In genomic region chr4:41207330-41207831, GRCh38 we compare ENCODE assay signal across 17 cellular contexts. TPM values are rescaled to one million over a fixed set of nuclear protein-coding genes. Genes with fewer than 3 reads are reported as not detected.
DNase-seq lines count a peak whose midpoint lies in the region; ATAC-seq, FAIRE-seq and TF ChIP-seq lines count a peak whose summit lies in the region.
"Had no signal": no experiment of that assay in that cellular context is flagged by ENCODE, and none has a peak within 500 bp of the region (broad histone marks: within the 10 kb centered on the region; RNA-seq: fewer than 3 reads in every experiment).

No MANE protein-coding gene starts in this region.

- H3K27ac Mint-ChIP-seq in CD8-positive, alpha-beta memory T cell = no peak overlapping the region
- H3K27ac Mint-ChIP-seq: activated CD4-positive, alpha-beta memory T cell treated with anti-CD3 and anti-CD28 coated beads, Interleukin-2, amount 10 ng/mL, durations not matched to agents 7 days and 5 days; T-helper 2 cell treated with Interferon-gamma antibody and Interleukin-4, amounts not matched to agents 5 μg/mL and 100 μg/mL, for 36 hours had no signal

- POLR2A ChIA-PET in HCT116 (lab: Charles Lee) (no interaction called here), K562 (lab: Yijun Ruan, JAX) (interaction anchor here (0.6 kb wide), 1 partner anchor 23 kb away, joined by 3 read pairs; no protein-coding TSS in a partner anchor)
- POLR2A ChIA-PET in CD8-positive, alpha-beta memory T cell (lab: Charles Lee) = no interaction called here

- FAIRE-seq in K562 (lab: Jason Lieb, UNC) = no peak
- FAIRE-seq: H1 had no signal

- H3K36me3 ChIP-seq in ACC112 (ENCODE audit: insufficient read depth, low read length) = no peaks in the 10 kb centered on the region
- no peaks in the 10 kb centered on the region for H3K36me3 ChIP-seq in HCT116 (ENCODE audit: control insufficient read depth in 1 of 2, insufficient read depth in 2 of 2, low read length in 2 of 2)
- no peaks in the 10 kb centered on the region for H3K36me3 ChIP-seq in K562 (ENCODE audit: control insufficient read depth, insufficient read depth, low read length)
- no peaks in the 10 kb centered on the region for H3K36me3 ChIP-seq in right lobe of liver
- no peaks in the 10 kb centered on the region for H3K36me3 ChIP-seq in CD8-positive, alpha-beta memory T cell (ENCODE audit: insufficient read depth, low read length)

- no peaks in the 10 kb centered on the region for H3K9me1 ChIP-seq in K562 (ENCODE audit: control insufficient read depth, insufficient read depth, low read length)

- peaks cover 6 to 19% of the 10 kb centered on the region in 2 donors for H3K27me3 Mint-ChIP-seq in CD8-positive, alpha-beta memory T cell

- BruUV-seq in HCT116 (replicated peaks; lab: Mats Ljungman, UMichigan) = no TSS peak
- BruUV-seq in K562 (replicated peaks; lab: Mats Ljungman, UMichigan) = no TSS peak

- H3K9ac ChIP-seq in HCT116 (ENCODE audit: low read length) = no peak overlapping the region
- no peak overlapping the region for H3K9ac ChIP-seq in K562 (ENCODE audit: insufficient read depth in 1 of 2, low read depth in 2 of 2, low read length in 2 of 2)
- H3K9ac ChIP-seq: parathyroid adenoma had no signal

- no peak for ATAC-seq in HCT116
- ATAC-seq in K562 = no peak
- peak in 3 of 4 donors; percentile 23 to 53 (median 26) for ATAC-seq in right lobe of liver
- ATAC-seq in GM21526 (IDR thresholded peaks at IDR 0.05; ENCODE audit: low FRiP score, unreplicated experiment) = no peak

- H3K27ac ChIP-seq in ACC112 (ENCODE audit: low read depth, low read length) (peak overlapping the region; percentile 56), HCT116 (ENCODE audit: low read depth, low read length) (no peak overlapping the region), K562 (ENCODE audit: extremely low read depth, low read depth, low read length) (no peak overlapping the region), right lobe of liver (no peak overlapping the region)
- H3K27ac ChIP-seq in CD8-positive, alpha-beta memory T cell (ENCODE audit: low read depth, low read length) = no peak overlapping the region
- H3K27ac ChIP-seq: parathyroid adenoma had no signal

- TF ChIP-seq RAD21 in HCT116 (IDR thresholded peaks at IDR 0.05; ENCODE audit: low read depth) = no peak
- TF ChIP-seq RAD21 in K562 (CRISPR knock-in tag; conservative IDR thresholded peaks at IDR 0.05 in 1 of 2, IDR thresholded peaks at IDR 0.05 in 1 of 2) = no peak

- H3K9me3 Mint-ChIP-seq in CD8-positive, alpha-beta memory T cell = peaks cover 0 to 6% (median 1%) of the 10 kb centered on the region in 5 donors
- H3K9me3 Mint-ChIP-seq: activated CD4-positive, alpha-beta memory T cell treated with anti-CD3 and anti-CD28 coated beads, Interleukin-2, amount 10 ng/mL, durations not matched to agents 7 days and 5 days; activated naive CD4-positive, alpha-beta T cell treated with anti-CD3 and anti-CD28 coated beads, Interleukin-2, amount 50 U/mL, for 24 hours; T-helper 2 cell treated with Interferon-gamma antibody and Interleukin-4, amounts not matched to agents 5 μg/mL and 100 μg/mL, for 36 hours had no signal

- RAD21 ChIA-PET in HCT116 (lab: Charles Lee; ENCODE audit: low non-redundant PET in 1 of 2, low total read pairs in 2 of 2, uncharacterized antibody in 2 of 2, unreplicated experiment in 2 of 2) = no interaction called here

- in situ Hi-C loops in K562 (cut with MboI) = no loop called here

- TF ChIP-seq CTCF in HCT116 (IDR thresholded peaks at IDR 0.05 in 2 of 3, conservative IDR thresholded peaks at IDR 0.05 in 1 of 3; ENCODE audit: borderline replicate concordance in 1 of 3, insufficient read depth in 1 of 3, low read depth in 2 of 3, low read length in 2 of 3) (no peak), K562 (IDR thresholded peaks at IDR 0.05 in 2 of 3, conservative IDR thresholded peaks at IDR 0.05 in 1 of 3; ENCODE audit: insufficient read depth in 2 of 3, low read depth in 1 of 3, low read length in 3 of 3) (no peak), right lobe of liver (IDR thresholded peaks at IDR 0.05) (no peak)

- no peaks in the 10 kb centered on the region for H3K9me2 ChIP-seq in HCT116 (ENCODE audit: insufficient read depth)

- H3K4me1 ChIP-seq in ACC112 (ENCODE audit: control insufficient read depth, insufficient read depth, low read length, unreplicated experiment) (peaks cover 82% of the 10 kb centered on the region), HCT116 (ENCODE audit: control insufficient read depth in 1 of 2, insufficient read depth in 2 of 2, low read length in 2 of 2) (peaks cover 60 to 81% of the 10 kb centered on the region in 2 experiments), K562 (replicated peaks in 1 of 2; ENCODE audit: control insufficient read depth in 2 of 2, insufficient read depth in 2 of 2, low read length in 2 of 2) (no peaks in the 10 kb centered on the region; a peak in 1 of 5 replicates), right lobe of liver (peaks cover 0 to 29% (median 10%) of the 10 kb centered on the region in 4 donors)
- H3K4me1 ChIP-seq in CD8-positive, alpha-beta memory T cell (ENCODE audit: insufficient read depth, low read length) = no peaks in the 10 kb centered on the region

- TF ChIP-seq POLR2A in HCT116 (IDR thresholded peaks at IDR 0.05; ENCODE audit: borderline replicate concordance, extremely low read depth, insufficient read depth, insufficient read length) (no peak), K562 (conservative IDR thresholded peaks at IDR 0.05) (no peak), right lobe of liver (IDR thresholded peaks at IDR 0.05) (no peak)

- no peak; the same call in 1 of the 2 replicates for TF ChIP-seq EP300 in K562 (IDR thresholded peaks at IDR 0.05; ENCODE audit: low read length)

- H4K20me1 ChIP-seq in HCT116 (ENCODE audit: insufficient read depth) = no peaks in the 10 kb centered on the region; the same call in 1 of the 2 replicates
- H4K20me1 ChIP-seq in K562 (replicated peaks; ENCODE audit: control insufficient read depth, insufficient read depth, low read length) = no peaks in the 10 kb centered on the region

- H2AFZ ChIP-seq in ACC112 (ENCODE audit: low read length, unreplicated experiment) (no peak overlapping the region), HCT116 (ENCODE audit: low read depth, low read length, poor library complexity, severe bottlenecking) (no peak overlapping the region), K562 (ENCODE audit: low read depth, low read length) (no peak overlapping the region)
- H2AFZ ChIP-seq: parathyroid adenoma had no signal

- H3K4me2 ChIP-seq in HCT116 (ENCODE audit: low read length) = 0 out of 2 replicates have a peak overlapping the region, but pooled peaks have one; percentile 55
- H3K4me2 ChIP-seq in K562 (ENCODE audit: insufficient read depth, low read length) = no peak overlapping the region

- H3K36me3 Mint-ChIP-seq in CD8-positive, alpha-beta memory T cell = peaks cover 0 to 1% (median 0%) of the 10 kb centered on the region in 3 donors
- H3K36me3 Mint-ChIP-seq: activated naive CD4-positive, alpha-beta T cell treated with anti-CD3 and anti-CD28 coated beads, Interleukin-2, amount 50 U/mL, for 24 hours had no signal

- H3K79me2 ChIP-seq in ACC112 (ENCODE audit: control insufficient read depth, insufficient read depth, low read length, unreplicated experiment) (peaks cover 95% of the 10 kb centered on the region), HCT116 (ENCODE audit: insufficient read depth, low read length) (peaks cover 100% of the 10 kb centered on the region), K562 (ENCODE audit: control insufficient read depth, insufficient read depth, low read length) (no peaks in the 10 kb centered on the region)

- no peaks in the 10 kb centered on the region for H3K4me1 Mint-ChIP-seq in CD8-positive, alpha-beta memory T cell
- H3K4me1 Mint-ChIP-seq: activated naive CD4-positive, alpha-beta T cell treated with anti-CD3 and anti-CD28 coated beads, Interleukin-2, amount 50 U/mL, for 24 hours had no signal

- H3K4me3 ChIP-seq in ACC112 (ENCODE audit: low read depth, low read length) (no peak overlapping the region), HCT116 (replicated peaks in 1 of 2; ENCODE audit: low read depth in 1 of 2, low read length in 2 of 2) (no peak overlapping the region), K562 (no peak overlapping the region), right lobe of liver (no peak overlapping the region)
- no peak overlapping the region for H3K4me3 ChIP-seq in CD8-positive, alpha-beta memory T cell (ENCODE audit: low read length)
- H3K4me3 ChIP-seq: coronary artery had no signal

- H3K27me3 ChIP-seq in ACC112 (ENCODE audit: insufficient read depth, low read length) = no peaks in the 10 kb centered on the region
- H3K27me3 ChIP-seq in HCT116 (ENCODE audit: insufficient read depth, low read length) = no peaks in the 10 kb centered on the region
- peaks cover 2 to 12% of the 10 kb centered on the region in 2 experiments; a peak in 4 of 5 replicates for H3K27me3 ChIP-seq in K562 (ENCODE audit: control insufficient read depth in 2 of 2, insufficient read depth in 2 of 2, low read length in 2 of 2)
- H3K27me3 ChIP-seq in right lobe of liver = no peaks in the 10 kb centered on the region
- H3K27me3 ChIP-seq in CD8-positive, alpha-beta memory T cell (ENCODE audit: insufficient read depth, low read length, poor library complexity, severe bottlenecking) = no peaks in the 10 kb centered on the region

- no peak overlapping the region for H3K4me3 Mint-ChIP-seq in CD8-positive, alpha-beta memory T cell
- H3K4me3 Mint-ChIP-seq: activated CD4-positive, alpha-beta memory T cell treated with anti-CD3 and anti-CD28 coated beads, Interleukin-2, amount 10 ng/mL, durations not matched to agents 7 days and 5 days; activated naive CD4-positive, alpha-beta T cell treated with anti-CD3 and anti-CD28 coated beads, Interleukin-2, amount 50 U/mL, for 24 hours; T-helper 2 cell treated with Interferon-gamma antibody and Interleukin-4, amounts not matched to agents 5 μg/mL and 100 μg/mL, for 36 hours had no signal

- DNase-seq in HCT116 (ENCODE audit: low read depth, low spot score) (no peak), K562 (ENCODE audit: extremely low read depth in 1 of 4, low spot score in 3 of 4) (peak in 1 of 4 experiments; percentile 19), right lobe of liver (no peak), occipital lobe (lab: John Stamatoyannopoulos, UW) (no peak), NCI-H146 treated with DMSO at 0.1 percent for 48 hours (lab: John Stamatoyannopoulos, UW; ENCODE audit: unreplicated experiment) (no peak)
- no peak for DNase-seq in CD8-positive, alpha-beta memory T cell
- DNase-seq: activated CD4-positive, alpha-beta memory T cell treated with anti-CD3 and anti-CD28 coated beads, Interleukin-2, amount 10 ng/mL, durations not matched to agents 7 days and 5 days; NCI-H1092 treated with DMSO at 0.1 percent for 48 hours; NCI-H2227 treated with DMSO at 0.1 percent for 48 hours; stimulated activated CD4-positive, alpha-beta T cell treated with anti-CD3 and anti-CD28 coated beads, Interleukin-2, amount 100 ng/mL, for 24 hours had no signal

- CTCF ChIA-PET in HCT116 (lab: Charles Lee) = no interaction called here
- CTCF ChIA-PET in K562 (lab: Yijun Ruan, JAX; ENCODE audit: low intra/inter-chr PET ratio) = interaction anchor here (0.7 kb wide), 1 partner anchor 20 kb away, joined by 5 read pairs; no protein-coding TSS in a partner anchor
- CTCF ChIA-PET in CD8-positive, alpha-beta memory T cell (lab: Charles Lee) = interaction anchor here (0.9 kb wide), 1 partner anchor 9 kb away, joined by 3 read pairs; no protein-coding TSS in a partner anchor

- H3K9me3 ChIP-seq in HCT116 (ENCODE audit: control insufficient read depth in 1 of 2, insufficient read depth in 1 of 2, low read depth in 1 of 2, low read length in 2 of 2) = no peaks in the 10 kb centered on the region
- no peaks in the 10 kb centered on the region for H3K9me3 ChIP-seq in K562 (replicated peaks; ENCODE audit: control insufficient read depth, insufficient read depth, low read depth, low read length)
- no peaks in the 10 kb centered on the region for H3K9me3 ChIP-seq in right lobe of liver
- H3K9me3 ChIP-seq in CD8-positive, alpha-beta memory T cell (ENCODE audit: low read length) = no peaks in the 10 kb centered on the region

- intact Hi-C loops in HCT116 (cut with micrococcal nuclease) (no loop called here), K562 (cut with micrococcal nuclease) (no loop called here), right lobe of liver (cut with DNase I) (no loop called here)

RNA-seq across cellular contexts. Expression of gene APBB2, which starts 7.0 kb away (rescaled TPM):
- 72.5 TPM for total RNA-seq in HCT116 (2021; ENCODE audit: unreplicated experiment)
- polyA plus RNA-seq in HCT116 (2012) = 33.6 and 40.7 TPM in 2 replicates
- total RNA-seq in K562 (2011; cell fraction: chromatin; rRNA removed; ENCODE audit: low replicate concordance) = 3.2 and 3.4 TPM in 2 replicates
- total RNA-seq in K562 (2011; cell fraction: nucleolus; rRNA removed) = 1.8 and 2.6 TPM in 2 replicates
- total RNA-seq in K562 (2011; cell fraction: nucleoplasm; rRNA removed) = 1.2 and 1.3 TPM in 2 replicates
- 1.4 and 2.4 TPM in 2 replicates for total RNA-seq in K562 (2014; rRNA removed)
- 1.7 and 1.9 TPM in 2 replicates for total RNA-seq in K562 (2014; rRNA removed; fragmentation: Illumina TruSeq; extraction: Trizol)
- total RNA-seq in K562 (2015; rRNA removed; fragmentation: Illumina TruSeq; extraction: Trizol) = 1.5 and 1.8 TPM in 2 replicates
- total RNA-seq in K562 (2021) = 2.1 TPM in 2 replicates
- polyA plus RNA-seq in K562 (2011; rRNA removed) = 0.20 and 0.24 TPM in 2 replicates
- polyA plus RNA-seq in K562 (2011; cell fraction: cytosol; rRNA removed) = 0.09 and 0.10 TPM in 2 replicates
- 0.28 and 0.40 TPM in 2 replicates for polyA plus RNA-seq in K562 (2011; cell fraction: nucleus; rRNA removed)
- polyA plus RNA-seq in K562 (2012) = 0.77 and 3.3 TPM in 2 replicates
- 1.4 and 2.0 TPM in 2 replicates for polyA plus RNA-seq in K562 (2014; fragmentation: Illumina TruSeq; extraction: Trizol)
- under 1 TPM; 0.08 to 0.24 TPM for polyA plus RNA-seq in K562 (2014; fragmentation: Nextera tagmentation; extraction: Ambion mirVana)
- polyA plus RNA-seq in K562 (2014; rRNA removed) = 0.73 and 0.90 TPM in 2 replicates
- 0.21 and 0.39 TPM in 2 replicates for polyA minus RNA-seq in K562 (2011; rRNA and poly(A)+ RNA removed)
- polyA minus RNA-seq in K562 (2011; cell fraction: cytosol; rRNA and poly(A)+ RNA removed) = 1.3 TPM in 1 of 2 replicates, not detected in the other
- polyA minus RNA-seq in K562 (2011; cell fraction: nucleus; rRNA and poly(A)+ RNA removed) = 0.56 and 1.5 TPM in 2 replicates
- total RNA-seq in right lobe of liver = 10 to 100 TPM; 14.1 to 27.9 (median 25.1) TPM
- total RNA-seq in occipital lobe = 78.5 TPM
- total RNA-seq in CD8-positive, alpha-beta memory T cell = 1 to 10 TPM in 1 of 2 experiments, under 1 TPM in 1; 0.86 to 1.1 TPM
- not detected for polyA plus RNA-seq in CD8-positive, alpha-beta memory T cell

RNA-seq across cellular contexts. Expression of gene UCHL1, which starts 49.3 kb away (rescaled TPM):
- 0.54 TPM for total RNA-seq in HCT116 (2021; ENCODE audit: unreplicated experiment)
- not detected in 2 replicates for polyA plus RNA-seq in HCT116 (2012)
- not detected in 2 replicates for total RNA-seq in K562 (2011; cell fraction: chromatin; rRNA removed; ENCODE audit: low replicate concordance)
- not detected in 2 replicates for total RNA-seq in K562 (2011; cell fraction: nucleolus; rRNA removed)
- not detected in 2 replicates for total RNA-seq in K562 (2011; cell fraction: nucleoplasm; rRNA removed)
- total RNA-seq in K562 (2014; rRNA removed) = not detected in 2 replicates
- not detected in 2 replicates for total RNA-seq in K562 (2014; rRNA removed; fragmentation: Illumina TruSeq; extraction: Trizol)
- not detected in 2 replicates for total RNA-seq in K562 (2015; rRNA removed; fragmentation: Illumina TruSeq; extraction: Trizol)
- total RNA-seq in K562 (2021) = 0.42 and 0.58 TPM in 2 replicates
- polyA plus RNA-seq in K562 (2011; rRNA removed) = not detected in 2 replicates
- polyA plus RNA-seq in K562 (2011; cell fraction: cytosol; rRNA removed) = 0.09 and 0.13 TPM in 2 replicates
- not detected in 2 replicates for polyA plus RNA-seq in K562 (2011; cell fraction: nucleus; rRNA removed)
- polyA plus RNA-seq in K562 (2012) = not detected in 2 replicates
- not detected in 2 replicates for polyA plus RNA-seq in K562 (2014; fragmentation: Illumina TruSeq; extraction: Trizol)
- not detected for polyA plus RNA-seq in K562 (2014; fragmentation: Nextera tagmentation; extraction: Ambion mirVana)
- polyA plus RNA-seq in K562 (2014; rRNA removed) = not detected in 2 replicates
- polyA minus RNA-seq in K562 (2011; rRNA and poly(A)+ RNA removed) = not detected in 2 replicates
- not detected in 2 replicates for polyA minus RNA-seq in K562 (2011; cell fraction: cytosol; rRNA and poly(A)+ RNA removed)
- not detected in 2 replicates for polyA minus RNA-seq in K562 (2011; cell fraction: nucleus; rRNA and poly(A)+ RNA removed)
- total RNA-seq in right lobe of liver = 1 to 10 TPM in 3 of 6 experiments, under 1 TPM in 2, not detected in 1; 0.44 to 8.7 (median 1.6) TPM
- 839 TPM for total RNA-seq in occipital lobe
- total RNA-seq in CD8-positive, alpha-beta memory T cell = under 1 TPM; 0.75 to 0.83 TPM
- not detected for polyA plus RNA-seq in CD8-positive, alpha-beta memory T cell
- total RNA-seq: activated CD4-positive, alpha-beta memory T cell treated with anti-CD3 and anti-CD28 coated beads, Interleukin-2, amount 10 ng/mL, durations not matched to agents 7 days and 5 days had no signal

Comparison
In these comparisons a context has a peak if more than half of its experiments do, and no peak if none do; other contexts are left out.
1. ATAC-seq: peak in right lobe of liver (3 of 4); none in HCT116 (single experiment), K562 (single experiment) and GM21526 (single experiment).
2. RNA of gene UCHL1, which starts 49.3 kb away (total RNA-seq): 839 TPM in occipital lobe (single experiment); 0.44 to 8.7 TPM in right lobe of liver, 0.75 to 0.83 TPM in CD8-positive, alpha-beta memory T cell, 0.54 TPM in HCT116 (single experiment) and 0.42 to 0.58 TPM in K562; every median in the first group is over 10 times any median in the second.